ENCODE assay signal across 28 cellular contexts in the genomic region with DNA sequence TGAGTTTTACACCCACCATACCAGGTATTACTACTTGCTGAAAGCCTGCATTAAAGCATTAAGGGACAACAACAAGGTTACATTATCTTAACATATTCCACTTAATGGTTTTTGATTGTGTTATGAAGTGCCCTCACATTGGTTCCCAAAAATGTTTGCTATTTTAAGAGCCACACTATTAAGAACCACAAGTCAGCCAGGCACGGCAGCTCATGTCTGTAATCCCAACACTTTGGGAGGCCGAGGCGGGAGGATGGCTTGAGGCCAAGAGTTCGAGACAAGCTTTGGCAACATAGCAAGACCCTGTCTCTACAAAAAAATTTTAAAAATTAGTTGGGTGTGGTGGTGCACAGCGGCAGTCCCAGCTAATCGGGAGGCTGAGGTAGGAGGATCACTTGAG. TPM values are rescaled to one million over a fixed set of nuclear protein-coding genes. Genes with fewer than 3 reads are reported as not detected.
DNase-seq lines count a peak whose midpoint lies in the region; ATAC-seq and TF ChIP-seq lines count a peak whose summit lies in the region.
"Had no signal": no experiment of that assay in that cellular context is flagged by ENCODE, and none has a peak within 500 bp of the region (broad histone marks: within the 10 kb centered on the region; RNA-seq: fewer than 3 reads in every experiment).

No MANE protein-coding gene starts in this region.

- intact Hi-C loops in activated T-helper 1 cell treated with anti-CD3 and anti-CD28 coated beads, Interleukin-12 subunit alpha, Interleukin-12 subunit beta, Interleukin-2, Interleukin-4 antibody, amounts not matched to agents 30 ng/mL and 10 ng/mL and 1 ng/mL, durations not matched to agents 14 hours and 24 hours and 36 hours (cut with micrococcal nuclease), result no loop called here
- intact Hi-C loops in lower lobe of right lung (cut with DNase I), result no loop called here

- H3K9me3 ChIP-seq in CD8-positive, alpha-beta memory T cell (ENCODE audit: low read length), result no peaks in the 10 kb centered on the region
- H3K9me3 ChIP-seq in lower lobe of right lung, result no peaks in the 10 kb centered on the region
- H3K9me3 ChIP-seq in endodermal cell (ENCODE audit: control insufficient read depth, low read length), result no peaks in the 10 kb centered on the region
- H3K9me3 ChIP-seq: ascending aorta, BE2C, Caco-2, testis, uterus had no signal

- H3K27me3 Mint-ChIP-seq in activated CD4-positive, alpha-beta T cell treated with anti-CD3 and anti-CD28 coated beads, Interleukin-2, amount 10 ng/mL, durations not matched to agents 7 days and 5 days, result no peaks in the 10 kb centered on the region
- peaks cover 0 to 3% of the 10 kb centered on the region in 2 donors for H3K27me3 Mint-ChIP-seq in CD8-positive, alpha-beta memory T cell
- H3K27me3 Mint-ChIP-seq in activated T-helper 1 cell treated with anti-CD3 and anti-CD28 coated beads, Interleukin-12 subunit alpha, Interleukin-12 subunit beta, Interleukin-2, Interleukin-4 antibody, amounts not matched to agents 30 ng/mL and 10 ng/mL and 1 ng/mL, durations not matched to agents 14 hours and 24 hours and 36 hours (ENCODE audit: insufficient read depth), result no peaks in the 10 kb centered on the region
- H3K27me3 Mint-ChIP-seq in endodermal cell (ENCODE audit: insufficient read depth), result no peaks in the 10 kb centered on the region
- H3K27me3 Mint-ChIP-seq: stimulated activated naive B cell treated with anti-CD40 and anti-IgM and Interleukin-4, amounts not matched to agents 10 μg/mL and 1 μg/mL and 100 μg/mL, for 72 hours had no signal

- H3K9me3 Mint-ChIP-seq in activated CD4-positive, alpha-beta T cell treated with anti-CD3 and anti-CD28 coated beads, Interleukin-2, amount 10 ng/mL, durations not matched to agents 7 days and 5 days, result no peaks in the 10 kb centered on the region
- no peaks in the 10 kb centered on the region for H3K9me3 Mint-ChIP-seq in CD8-positive, alpha-beta memory T cell
- no peaks in the 10 kb centered on the region for H3K9me3 Mint-ChIP-seq in activated T-helper 1 cell treated with anti-CD3 and anti-CD28 coated beads, Interleukin-12 subunit alpha, Interleukin-12 subunit beta, Interleukin-2, Interleukin-4 antibody, amounts not matched to agents 30 ng/mL and 10 ng/mL and 1 ng/mL, durations not matched to agents 14 hours and 24 hours and 36 hours
- no peaks in the 10 kb centered on the region for H3K9me3 Mint-ChIP-seq in endodermal cell
- H3K9me3 Mint-ChIP-seq: naive B cell; stimulated activated naive B cell treated with anti-CD40 and anti-IgM and Interleukin-4, amounts not matched to agents 10 μg/mL and 1 μg/mL and 100 μg/mL, for 72 hours; WTC11 had no signal

- H3K27me3 ChIP-seq in CD8-positive, alpha-beta memory T cell (ENCODE audit: insufficient read depth, low read length, poor library complexity, severe bottlenecking), result no peaks in the 10 kb centered on the region
- H3K27me3 ChIP-seq in lower lobe of right lung (ENCODE audit: low read depth) (no peaks in the 10 kb centered on the region), endodermal cell (ENCODE audit: control insufficient read depth, insufficient read depth, low read length, poor library complexity, severe bottlenecking) (no peaks in the 10 kb centered on the region)
- H3K27me3 ChIP-seq: ascending aorta, BE2C, dorsolateral prefrontal cortex, testis, uterus had no signal

- no peak overlapping the region for H3K27ac ChIP-seq in CD8-positive, alpha-beta memory T cell (ENCODE audit: low read depth, low read length)
- H3K27ac ChIP-seq in lower lobe of right lung (no peak overlapping the region), endodermal cell (ENCODE audit: low read depth, low read length) (no peak overlapping the region)
- H3K27ac ChIP-seq: ascending aorta, dorsolateral prefrontal cortex, SK-N-MC, testis, uterus had no signal

- peaks cover 69% of the 10 kb centered on the region for H3K4me1 Mint-ChIP-seq in activated CD4-positive, alpha-beta T cell treated with anti-CD3 and anti-CD28 coated beads, Interleukin-2, amount 10 ng/mL, durations not matched to agents 7 days and 5 days
- peaks cover 60 to 90% (median 88%) of the 10 kb centered on the region in 3 donors for H3K4me1 Mint-ChIP-seq in CD8-positive, alpha-beta memory T cell
- H3K4me1 Mint-ChIP-seq in activated T-helper 1 cell treated with anti-CD3 and anti-CD28 coated beads, Interleukin-12 subunit alpha, Interleukin-12 subunit beta, Interleukin-2, Interleukin-4 antibody, amounts not matched to agents 30 ng/mL and 10 ng/mL and 1 ng/mL, durations not matched to agents 14 hours and 24 hours and 36 hours (ENCODE audit: low read depth), result peaks cover 76% of the 10 kb centered on the region
- peaks cover 40% of the 10 kb centered on the region for H3K4me1 Mint-ChIP-seq in endodermal cell
- H3K4me1 Mint-ChIP-seq: naive B cell had no signal

- CTCF ChIA-PET in activated CD4-positive, alpha-beta T cell treated with anti-CD3 and anti-CD28 coated beads, Interleukin-2, amount 10 ng/mL, durations not matched to agents 7 days and 5 days (lab: Charles Lee), result interaction anchor here (1.5 to 2.5 kb wide), 3 partner anchors 18 to 30 kb away, joined by 3 to 7 read pairs (median 5); partner anchors contain the start of gene ATXN1
- CTCF ChIA-PET in CD8-positive, alpha-beta memory T cell (lab: Charles Lee), result interaction anchor here (0.8 to 4.4 kb wide), 4 partner anchors 26 to 133 kb away, joined by 3 to 37 read pairs (median 4); partner anchors contain the start of gene ATXN1

- H3K36me3 Mint-ChIP-seq in activated CD4-positive, alpha-beta T cell treated with anti-CD3 and anti-CD28 coated beads, Interleukin-2, amount 10 ng/mL, durations not matched to agents 7 days and 5 days (ENCODE audit: low read depth), result peaks cover 49% of the 10 kb centered on the region
- H3K36me3 Mint-ChIP-seq in CD8-positive, alpha-beta memory T cell, result peaks cover 0 to 36% (median 5%) of the 10 kb centered on the region in 3 donors
- H3K36me3 Mint-ChIP-seq in activated T-helper 1 cell treated with anti-CD3 and anti-CD28 coated beads, Interleukin-12 subunit alpha, Interleukin-12 subunit beta, Interleukin-2, Interleukin-4 antibody, amounts not matched to agents 30 ng/mL and 10 ng/mL and 1 ng/mL, durations not matched to agents 14 hours and 24 hours and 36 hours (ENCODE audit: low read depth), result peaks cover 44% of the 10 kb centered on the region
- no peaks in the 10 kb centered on the region for H3K36me3 Mint-ChIP-seq in endodermal cell (ENCODE audit: low read depth)
- H3K36me3 Mint-ChIP-seq: naive B cell, WTC11 had no signal

- POLR2A ChIA-PET in activated CD4-positive, alpha-beta T cell treated with anti-CD3 and anti-CD28 coated beads, Interleukin-2, amount 10 ng/mL, durations not matched to agents 7 days and 5 days (lab: Charles Lee), result no interaction called here
- POLR2A ChIA-PET in CD8-positive, alpha-beta memory T cell (lab: Charles Lee), result interaction anchor here (2.1 to 2.6 kb wide), 2 partner anchors 26 to 28 kb away, joined by 18 to 27 read pairs; partner anchors contain the start of gene ATXN1

- peak overlapping the region; percentile 89 for H3K27ac Mint-ChIP-seq in activated CD4-positive, alpha-beta T cell treated with anti-CD3 and anti-CD28 coated beads, Interleukin-2, amount 10 ng/mL, durations not matched to agents 7 days and 5 days
- peak overlapping the region; percentile 76 to 92 (median 84) for H3K27ac Mint-ChIP-seq in CD8-positive, alpha-beta memory T cell
- peak overlapping the region; percentile 89 for H3K27ac Mint-ChIP-seq in activated T-helper 1 cell treated with anti-CD3 and anti-CD28 coated beads, Interleukin-12 subunit alpha, Interleukin-12 subunit beta, Interleukin-2, Interleukin-4 antibody, amounts not matched to agents 30 ng/mL and 10 ng/mL and 1 ng/mL, durations not matched to agents 14 hours and 24 hours and 36 hours
- H3K27ac Mint-ChIP-seq in endodermal cell, result no peak overlapping the region
- H3K27ac Mint-ChIP-seq: naive B cell; stimulated activated naive B cell treated with anti-CD40 and anti-IgM and Interleukin-4, amounts not matched to agents 10 μg/mL and 1 μg/mL and 100 μg/mL, for 72 hours; WTC11 had no signal

- no peak overlapping the region for H3K9ac ChIP-seq in endodermal cell (ENCODE audit: extremely low read depth, low read length, poor library complexity, severe bottlenecking)

- ATAC-seq in lower lobe of right lung (peak; percentile 53 to 61), esophagus mucosa (no peak)
- ATAC-seq: stimulated activated naive B cell treated with anti-CD40 and anti-IgM and Interleukin-4, amounts not matched to agents 10 μg/mL and 1 μg/mL and 100 μg/mL, for 72 hours; WTC11 had no signal

- DNase-seq in activated CD4-positive, alpha-beta T cell treated with anti-CD3 and anti-CD28 coated beads, Interleukin-2, amount 10 ng/mL, durations not matched to agents 7 days and 5 days, result no peak
- DNase-seq in activated CD4-positive, alpha-beta T cell treated with anti-CD3 and anti-CD28 coated beads for 4 hours, result no peak
- no peak for DNase-seq in CD8-positive, alpha-beta memory T cell
- no peak for DNase-seq in activated T-helper 1 cell treated with anti-CD3 and anti-CD28 coated beads, Interleukin-12 subunit alpha, Interleukin-12 subunit beta, Interleukin-2, Interleukin-4 antibody, amounts not matched to agents 30 ng/mL and 10 ng/mL and 1 ng/mL, durations not matched to agents 14 hours and 24 hours and 36 hours (ENCODE audit: low spot score)
- DNase-seq in lower lobe of right lung, result no peak
- no peak for DNase-seq in endodermal cell
- DNase-seq in SHP77 treated with DMSO at 0.1 percent for 48 hours (lab: John Stamatoyannopoulos, UW), result no peak
- DNase-seq: activated CD4-positive, alpha-beta T cell treated with anti-CD3 and anti-CD28 coated beads, Interleukin-2, amount 50 U/mL, for 4 hours; activated naive CD4-positive, alpha-beta T cell treated with anti-CD3 and anti-CD28 coated beads, Interleukin-2, amount 50 U/mL, for 16 hours; BE2C; Caco-2; central memory CD4-positive, alpha-beta T cell; DMS79 treated with DMSO at 0.1 percent for 48 hours; dorsolateral prefrontal cortex; KG1; naive B cell; NCI-H1436 treated with DMSO at 0.1 percent for 48 hours; NCI-H2171; NCI-H524 treated with DMSO at 0.1 percent for 48 hours; occipital lobe; stimulated activated naive B cell treated with anti-CD40 and anti-IgM and Interleukin-4, amounts not matched to agents 10 μg/mL and 1 μg/mL and 100 μg/mL, for 72 hours; T1000; testis; uterus had no signal

- TF ChIP-seq CTCF in lower lobe of right lung (IDR thresholded peaks at IDR 0.05), result no peak
- no peak for TF ChIP-seq CTCF in endodermal cell (conservative IDR thresholded peaks at IDR 0.05)

- H3K4me1 ChIP-seq in CD8-positive, alpha-beta memory T cell (ENCODE audit: insufficient read depth, low read length), result peaks cover 37% of the 10 kb centered on the region
- peaks cover 64% of the 10 kb centered on the region for H3K4me1 ChIP-seq in lower lobe of right lung
- peaks cover 13% of the 10 kb centered on the region for H3K4me1 ChIP-seq in endodermal cell (ENCODE audit: control insufficient read depth, insufficient read depth, low read length)
- H3K4me1 ChIP-seq: BE2C had no signal

- WGBS in endodermal cell (ENCODE audit: insufficient coverage in 1 of 2, insufficient read length in 1 of 2), 2 experiments, result 91 to 97% methylated on average over 4 to 6 of the region's 6 CpGs

- no peak overlapping the region for H3K4me3 ChIP-seq in CD8-positive, alpha-beta memory T cell (ENCODE audit: low read length)
- H3K4me3 ChIP-seq in lower lobe of right lung (no peak overlapping the region), endodermal cell (ENCODE audit: low read length) (no peak overlapping the region)
- H3K4me3 ChIP-seq: ascending aorta, dorsolateral prefrontal cortex, SK-N-MC, testis, uterus had no signal

- H3K36me3 ChIP-seq in CD8-positive, alpha-beta memory T cell (ENCODE audit: insufficient read depth, low read length), result no peaks in the 10 kb centered on the region
- H3K36me3 ChIP-seq in lower lobe of right lung, result no peaks in the 10 kb centered on the region
- H3K36me3 ChIP-seq in endodermal cell (ENCODE audit: control insufficient read depth, insufficient read depth, low read length), result no peaks in the 10 kb centered on the region
- H3K36me3 ChIP-seq: ascending aorta, BE2C, uterus had no signal

- no peak overlapping the region for H3K4me3 Mint-ChIP-seq in activated CD4-positive, alpha-beta T cell treated with anti-CD3 and anti-CD28 coated beads, Interleukin-2, amount 10 ng/mL, durations not matched to agents 7 days and 5 days
- H3K4me3 Mint-ChIP-seq in CD8-positive, alpha-beta memory T cell, result no peak overlapping the region
- H3K4me3 Mint-ChIP-seq in activated T-helper 1 cell treated with anti-CD3 and anti-CD28 coated beads, Interleukin-12 subunit alpha, Interleukin-12 subunit beta, Interleukin-2, Interleukin-4 antibody, amounts not matched to agents 30 ng/mL and 10 ng/mL and 1 ng/mL, durations not matched to agents 14 hours and 24 hours and 36 hours, result no peak overlapping the region
- H3K4me3 Mint-ChIP-seq in endodermal cell, result no peak overlapping the region
- H3K4me3 Mint-ChIP-seq: naive B cell, WTC11 had no signal

RNA-seq across cellular contexts. Expression of gene ATXN1, which starts 28.2 kb away (rescaled TPM):
- total RNA-seq in activated CD4-positive, alpha-beta T cell treated with anti-CD3 and anti-CD28 coated beads, Interleukin-2, amount 10 ng/mL, durations not matched to agents 7 days and 5 days, result 10 to 100 TPM; 36.0 to 40.4 TPM
- total RNA-seq in CD8-positive, alpha-beta memory T cell, result 100 to 1,000 TPM; 111 to 114 TPM
- 20.0 TPM for polyA plus RNA-seq in CD8-positive, alpha-beta memory T cell
- total RNA-seq in activated T-helper 1 cell treated with anti-CD3 and anti-CD28 coated beads, Interleukin-12 subunit alpha, Interleukin-12 subunit beta, Interleukin-2, Interleukin-4 antibody, amounts not matched to agents 30 ng/mL and 10 ng/mL and 1 ng/mL, durations not matched to agents 14 hours and 24 hours and 36 hours, result 107 and 109 TPM in 2 replicates
- 75.9 TPM for total RNA-seq in lower lobe of right lung
- total RNA-seq in endodermal cell, result 10 to 100 TPM; 10.4 to 15.9 TPM
- 4.0 TPM for polyA plus RNA-seq in endodermal cell (2013, experiment 1 of 2)
- polyA plus RNA-seq in endodermal cell (2013, experiment 2 of 2), result 4.2 TPM
- 29.3 TPM for total RNA-seq in esophagus mucosa
